ENCODE assay signal across 22 cellular contexts in the genomic region with DNA sequence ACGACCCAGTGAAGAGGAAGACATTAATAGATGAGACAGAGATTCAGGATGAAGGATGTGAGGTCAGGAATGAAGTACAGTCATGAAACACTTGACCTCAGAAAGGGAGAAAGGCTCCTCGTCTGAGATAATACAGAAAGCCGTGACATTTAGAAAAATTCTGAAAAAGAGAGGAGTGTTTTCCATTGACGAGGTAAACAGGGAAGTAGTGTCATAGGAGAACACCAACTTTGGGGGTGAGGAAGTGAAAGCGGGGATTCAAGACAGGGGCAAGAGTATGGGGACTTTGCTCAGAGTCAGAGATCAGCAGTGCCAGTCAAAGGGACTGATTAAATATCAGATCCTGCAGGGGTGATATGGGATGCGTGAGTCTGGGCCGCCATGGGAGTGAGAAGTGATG.
A peak's percentile ranks its signal among the peaks of the same experiment; 100 is the strongest.
DNase-seq lines count a peak whose midpoint lies in the region; ATAC-seq, FAIRE-seq and TF ChIP-seq lines count a peak whose summit lies in the region.
"Had no signal": no experiment of that assay in that cellular context is flagged by ENCODE, and none has a peak within 500 bp of the region (broad histone marks: within the 10 kb centered on the region; RNA-seq: fewer than 3 reads in every experiment).

No MANE protein-coding gene starts in this region.

- ATAC-seq in T-helper 17 cell (no peak), GM21526 (IDR thresholded peaks at IDR 0.05; ENCODE audit: low FRiP score, unreplicated experiment) (no peak), GM19397 (IDR thresholded peaks at IDR 0.05; ENCODE audit: unreplicated experiment) (no peak)
- ATAC-seq: Panc1 had no signal

- FAIRE-seq in GM12891 (lab: Jason Lieb, UNC): no peak

- H3K4me1 Mint-ChIP-seq in T-helper 17 cell: peaks cover 21% of the 10 kb centered on the region
- peaks cover 33% of the 10 kb centered on the region for H3K4me1 Mint-ChIP-seq in dendritic cell treated with granulocyte-macrophage colony-stimulating factor and Interleukin-4, amounts not matched to agents 40 ng/mL and 50 ng/mL, for 4 days (ENCODE audit: low read depth)

- H3K4me3 Mint-ChIP-seq in T-helper 17 cell: no peak overlapping the region
- no peak overlapping the region for H3K4me3 Mint-ChIP-seq in dendritic cell treated with granulocyte-macrophage colony-stimulating factor and Interleukin-4, amounts not matched to agents 40 ng/mL and 50 ng/mL, for 4 days
- H3K4me3 Mint-ChIP-seq: CD4-positive, CD25-positive, alpha-beta regulatory T cell had no signal

- DNase-seq in NOMO-1 treated with DMSO at 0.1 percent for 48 hours (lab: John Stamatoyannopoulos, UW; ENCODE audit: unreplicated experiment) (peak; percentile 13), NOMO-1 treated with dmso at 0.1 percent for 144 hours (lab: John Stamatoyannopoulos, UW; ENCODE audit: unreplicated experiment) (no peak), GM12891 (ENCODE audit: insufficient read length, low spot score) (no peak), T-helper 17 cell (no peak)
- DNase-seq in activated CD4-positive, alpha-beta T cell treated with anti-CD3 and anti-CD28 coated beads, Interleukin-2, amount 50 U/mL, for 1 hour: no peak
- DNase-seq: AML-193; Caco-2; CD4-positive, CD25-positive, alpha-beta regulatory T cell; DMS153; GDM1; GOT3; Kasumi-1; MG63; NCI-H1417; NCI-H187; NCI-H2107; NCI-H2227 treated with DMSO at 0.1 percent for 48 hours; NCI-H524 had no signal

- peaks cover 2% of the 10 kb centered on the region for H3K9me3 ChIP-seq in T-helper 17 cell (ENCODE audit: control insufficient read depth, low read length, poor library complexity, severe bottlenecking)
- H3K9me3 ChIP-seq: Caco-2, MG63 had no signal

- peak overlapping the region; percentile 32 for H3K27ac Mint-ChIP-seq in T-helper 17 cell
- H3K27ac Mint-ChIP-seq in dendritic cell treated with granulocyte-macrophage colony-stimulating factor and Interleukin-4, amounts not matched to agents 40 ng/mL and 50 ng/mL, for 4 days: peak overlapping the region; percentile 20

- no peak for TF ChIP-seq POLR2A in GM12891 (IDR thresholded peaks at IDR 0.05; ENCODE audit: low read depth, low read length)

- intact Hi-C loops in dendritic cell treated with granulocyte-macrophage colony-stimulating factor and Interleukin-4, amounts not matched to agents 40 ng/mL and 50 ng/mL, for 4 days (cut with micrococcal nuclease): no loop called here

- peaks cover 15% of the 10 kb centered on the region for H3K36me3 Mint-ChIP-seq in T-helper 17 cell (ENCODE audit: low read depth)
- peaks cover 55% of the 10 kb centered on the region for H3K36me3 Mint-ChIP-seq in dendritic cell treated with granulocyte-macrophage colony-stimulating factor and Interleukin-4, amounts not matched to agents 40 ng/mL and 50 ng/mL, for 4 days (ENCODE audit: low read depth)

- no peaks in the 10 kb centered on the region for H3K9me3 Mint-ChIP-seq in dendritic cell treated with granulocyte-macrophage colony-stimulating factor and Interleukin-4, amounts not matched to agents 40 ng/mL and 50 ng/mL, for 4 days

- no peaks in the 10 kb centered on the region for H3K27me3 Mint-ChIP-seq in T-helper 17 cell
- H3K27me3 Mint-ChIP-seq in dendritic cell treated with granulocyte-macrophage colony-stimulating factor and Interleukin-4, amounts not matched to agents 40 ng/mL and 50 ng/mL, for 4 days: no peaks in the 10 kb centered on the region
- H3K27me3 Mint-ChIP-seq: CD4-positive, CD25-positive, alpha-beta regulatory T cell had no signal

TF ChIP-seq in GM12891, 5 proteins besides CTCF, POLR2A, EP300 and RAD21:
- TF ChIP-seq SPI1 (IDR thresholded peaks at IDR 0.05; ENCODE audit: low read depth, low read length): peak; percentile 77
- TF ChIP-seq PAX5 (IDR thresholded peaks at IDR 0.05; ENCODE audit: insufficient read depth, low read length, severe bottlenecking): no peak
- no peak for TF ChIP-seq TAF1 (IDR thresholded peaks at IDR 0.05; ENCODE audit: low read depth, low read length)
